ENCODE assay signal across 7 cellular contexts in the genomic region with DNA sequence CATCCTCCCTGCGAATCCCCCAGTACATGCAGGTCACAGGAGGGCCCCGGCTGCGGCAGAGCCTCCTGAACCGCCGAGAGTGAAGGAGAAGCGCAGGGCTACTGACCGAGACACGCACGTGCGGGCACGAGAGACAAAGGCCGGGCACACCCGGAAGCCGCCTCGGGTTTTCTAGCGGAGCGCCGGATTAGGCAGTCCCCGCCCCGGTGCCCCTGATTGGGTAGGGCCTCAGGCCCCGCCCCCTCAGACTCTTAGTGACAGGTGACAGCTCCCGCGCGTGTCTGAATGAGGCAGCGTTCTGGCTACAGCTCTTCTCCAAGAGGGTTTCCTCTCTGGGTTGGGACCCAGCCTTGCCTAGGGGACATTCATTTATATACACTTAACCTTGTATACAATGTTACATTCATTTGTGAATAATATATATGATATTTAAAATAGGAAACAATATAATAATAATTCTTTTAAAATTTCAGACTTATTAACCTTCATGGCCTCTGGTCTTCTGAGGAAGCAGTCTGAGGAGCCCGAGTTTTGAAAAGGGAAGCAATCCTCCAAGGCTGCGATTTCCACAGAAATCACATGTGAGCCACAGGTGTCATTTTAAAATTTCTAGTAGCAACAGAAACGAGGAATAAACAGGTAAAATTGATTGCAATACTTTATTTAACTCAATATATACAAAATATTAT. TPM values are rescaled to one million over a fixed set of nuclear protein-coding genes. Genes with fewer than 3 reads are reported as not detected.
DNase-seq lines count a peak whose midpoint lies in the region; ATAC-seq and TF ChIP-seq lines count a peak whose summit lies in the region.
"Not testable (repeated sequence)": the region's sequence is repeated elsewhere in the genome, so short reads cannot be mapped to it uniquely, and the experiment has no call there.

ZNF124 (minus strand) TSS at position 146 of the 689 bp plus-strand sequence; CDS start at position 3, 143 bp downstream.

- in situ Hi-C loops in Panc1 (cut with HindIII; ENCODE audit: low pct_unique_long_range_greater_than_20kb, low sequenced_read_pairs), result not testable (repeated sequence)

- not testable (repeated sequence) for H3K27ac Mint-ChIP-seq in HFFc6; activated naive CD8-positive, alpha-beta T cell treated with anti-CD3 and anti-CD28 coated beads for 36 hours; neural progenitor cell

- not testable (repeated sequence) for H3K4me3 Mint-ChIP-seq in HFFc6; activated naive CD8-positive, alpha-beta T cell treated with anti-CD3 and anti-CD28 coated beads for 36 hours
- peak within 1 kb of the TSS; percentile 69 for H3K4me3 Mint-ChIP-seq in neural progenitor cell

- peaks cover 25% of the 10 kb centered on the region for H3K79me2 ChIP-seq in neural progenitor cell (ENCODE audit: low read depth)

- H3K27me3 ChIP-seq in Panc1 (ENCODE audit: control insufficient read depth, insufficient read depth, low read length), result not testable (repeated sequence)
- H3K27me3 ChIP-seq in neural progenitor cell, result peaks cover 13% of the 10 kb centered on the region

- CTCF ChIA-PET in Panc1 (lab: Charles Lee), result not testable (repeated sequence)

- not testable (repeated sequence) for H3K9me3 ChIP-seq in Panc1 (ENCODE audit: control insufficient read depth, insufficient read depth, low read depth, low read length); neural progenitor cell (ENCODE audit: low read depth)

- H3K36me3 ChIP-seq in Panc1 (ENCODE audit: control insufficient read depth, insufficient read depth, low read length); neural progenitor cell: not testable (repeated sequence)

- not testable (repeated sequence) for H3K27me3 Mint-ChIP-seq in HFFc6 (ENCODE audit: insufficient read depth); activated naive CD8-positive, alpha-beta T cell treated with anti-CD3 and anti-CD28 coated beads for 36 hours; neural progenitor cell (ENCODE audit: insufficient read depth, low read depth)

- POLR2A ChIA-PET in Panc1 (lab: Charles Lee), result not testable (repeated sequence)

- ATAC-seq in GM18870 (IDR thresholded peaks at IDR 0.05; ENCODE audit: unreplicated experiment) (peak; percentile 97), HG03520 (IDR thresholded peaks at IDR 0.05; ENCODE audit: unreplicated experiment) (peak; percentile 99), Panc1 (peak; percentile 99)

- not testable (repeated sequence) for H3K4me1 ChIP-seq in Panc1 (ENCODE audit: control insufficient read depth, insufficient read depth, low read length); neural progenitor cell

- H3K9me3 Mint-ChIP-seq in HFFc6 (peaks cover 14% of the 10 kb centered on the region), neural progenitor cell (peaks cover 27% of the 10 kb centered on the region)
- peaks cover 18% of the 10 kb centered on the region for H3K9me3 Mint-ChIP-seq in activated naive CD8-positive, alpha-beta T cell treated with anti-CD3 and anti-CD28 coated beads for 36 hours

- not testable (repeated sequence) for DNase-seq in HFFc6; Panc1 (ENCODE audit: low read depth, low spot score); activated naive CD8-positive, alpha-beta T cell treated with anti-CD3 and anti-CD28 coated beads for 36 hours; glomerular endothelial cell (ENCODE audit: extremely low read depth, low read depth, low spot score); neural progenitor cell (ENCODE audit: low spot score)

- not testable (repeated sequence) for H3K27ac ChIP-seq in Panc1 (ENCODE audit: low read length); neural progenitor cell

- not testable (repeated sequence) for H3K4me2 ChIP-seq in neural progenitor cell

- H3K4me1 Mint-ChIP-seq in HFFc6 (ENCODE audit: low read depth); neural progenitor cell: not testable (repeated sequence)
- peaks cover 23% of the 10 kb centered on the region for H3K4me1 Mint-ChIP-seq in activated naive CD8-positive, alpha-beta T cell treated with anti-CD3 and anti-CD28 coated beads for 36 hours

- H3K9ac ChIP-seq in neural progenitor cell, result not testable (repeated sequence)

- H4K20me1 ChIP-seq in neural progenitor cell (ENCODE audit: low read depth), result not testable (repeated sequence)

- not testable (repeated sequence) for TF ChIP-seq CTCF in HFFc6 (IDR thresholded peaks at IDR 0.05); Panc1 (IDR thresholded peaks at IDR 0.05); neural progenitor cell (IDR thresholded peaks at IDR 0.05)

- H2AFZ ChIP-seq in neural progenitor cell (replicated peaks), result not testable (repeated sequence)

- not testable (repeated sequence) for H3F3A ChIP-seq in neural progenitor cell (ENCODE audit: low read depth)

- BruUV-seq in Panc1 (replicated peaks; lab: Mats Ljungman, UMichigan), result not testable (repeated sequence)

- H3K36me3 Mint-ChIP-seq in HFFc6 (ENCODE audit: low read depth) (peaks cover 19% of the 10 kb centered on the region), neural progenitor cell (peaks cover 26% of the 10 kb centered on the region)
- H3K36me3 Mint-ChIP-seq in activated naive CD8-positive, alpha-beta T cell treated with anti-CD3 and anti-CD28 coated beads for 36 hours, result peaks cover 32% of the 10 kb centered on the region

- 0 out of 4 replicates have a peak within 1 kb of the TSS, but pooled peaks of 1 of the 2 experiments have one; percentile 7 for H3K4me3 ChIP-seq in Panc1 (ENCODE audit: low read depth in 2 of 2, low read length in 2 of 2)
- H3K4me3 ChIP-seq in neural progenitor cell, result not testable (repeated sequence)

- intact Hi-C loops in Panc1 (cut with micrococcal nuclease; ENCODE audit: unreplicated experiment), result not testable (repeated sequence)

RNA-seq across cellular contexts. Expression of gene ZNF124, which starts in this region (rescaled TPM):
- 10 to 100 TPM; 10.3 to 17.2 (median 14.0) TPM for total RNA-seq in HFFc6 (2021; fragmentation: NEBNext Ultra II Directional; extraction: Animal tissue kit (Norgen Biotek cat#: 25700))
- 18.6 TPM for total RNA-seq in Panc1 (2021; ENCODE audit: unreplicated experiment)
- 4.2 TPM for polyA plus RNA-seq in Panc1 (2012; ENCODE audit: insufficient read length)
- total RNA-seq in activated naive CD8-positive, alpha-beta T cell treated with anti-CD3 and anti-CD28 coated beads for 36 hours, result 10 to 100 TPM; 20.7 to 21.5 TPM
- 19.1 and 22.3 TPM in 2 replicates for total RNA-seq in glomerular endothelial cell
- 94.3 and 129 TPM in 2 replicates for total RNA-seq in neural progenitor cell (ENCODE audit: low replicate concordance)
